ENCODE assay signal across 8 cellular contexts in genomic region chr20:62025832-62026563, GRCh38. TPM values are rescaled to one million over a fixed set of nuclear protein-coding genes. Genes with fewer than 3 reads are reported as not detected.
DNase-seq lines count a peak whose midpoint lies in the region; ATAC-seq and TF ChIP-seq lines count a peak whose summit lies in the region.

No MANE protein-coding gene starts in this region.

- intact Hi-C loops in dendritic cell treated with granulocyte-macrophage colony-stimulating factor and Interleukin-4, amounts not matched to agents 40 ng/mL and 50 ng/mL, for 4 days (cut with micrococcal nuclease), result no loop called here

- H3K4me1 Mint-ChIP-seq in dendritic cell treated with granulocyte-macrophage colony-stimulating factor and Interleukin-4, amounts not matched to agents 40 ng/mL and 50 ng/mL, for 4 days (ENCODE audit: low read depth), result peaks cover 36% of the 10 kb centered on the region

- no peaks in the 10 kb centered on the region for H3K27me3 Mint-ChIP-seq in dendritic cell treated with granulocyte-macrophage colony-stimulating factor and Interleukin-4, amounts not matched to agents 40 ng/mL and 50 ng/mL, for 4 days

- H3K36me3 Mint-ChIP-seq in dendritic cell treated with granulocyte-macrophage colony-stimulating factor and Interleukin-4, amounts not matched to agents 40 ng/mL and 50 ng/mL, for 4 days (ENCODE audit: low read depth), result peaks cover 20% of the 10 kb centered on the region

- ATAC-seq in HG03378 (IDR thresholded peaks at IDR 0.05; ENCODE audit: unreplicated experiment), result no peak
- ATAC-seq in GM21367 (IDR thresholded peaks at IDR 0.05; ENCODE audit: unreplicated experiment), result no peak

- H3K4me3 Mint-ChIP-seq in dendritic cell treated with granulocyte-macrophage colony-stimulating factor and Interleukin-4, amounts not matched to agents 40 ng/mL and 50 ng/mL, for 4 days, result no peak overlapping the region

- TF ChIP-seq CTCF in LNCaP clone FGC (IDR thresholded peaks at IDR 0.05; ENCODE audit: control insufficient read depth, extremely low read depth, insufficient read depth), result peak; percentile 47

- no peak overlapping the region for H3K4me3 ChIP-seq in LNCaP clone FGC (ENCODE audit: low read depth, low read length)

- peak overlapping the region; percentile 28 for H3K27ac Mint-ChIP-seq in dendritic cell treated with granulocyte-macrophage colony-stimulating factor and Interleukin-4, amounts not matched to agents 40 ng/mL and 50 ng/mL, for 4 days

- DNase-seq in AML-193 (lab: John Stamatoyannopoulos, UW) (peak; percentile 44 to 45), LNCaP clone FGC (ENCODE audit: low read depth) (no peak), mucosa of gallbladder (ENCODE audit: low spot score) (peak; percentile 20), OCI-M1 (lab: John Stamatoyannopoulos, UW) (no peak), DMS53 treated with DMSO at 0.1 percent for 48 hours (lab: John Stamatoyannopoulos, UW; ENCODE audit: unreplicated experiment) (no peak)

- no peaks in the 10 kb centered on the region for H3K9me3 Mint-ChIP-seq in dendritic cell treated with granulocyte-macrophage colony-stimulating factor and Interleukin-4, amounts not matched to agents 40 ng/mL and 50 ng/mL, for 4 days

RNA-seq across cellular contexts. Expression of gene TAF4, which starts 39.7 kb away (rescaled TPM):
- 26.0 TPM for total RNA-seq in mucosa of gallbladder

Comparison
In these comparisons a context has a peak if more than half of its experiments do, and no peak if none do; other contexts are left out.
1. DNase-seq: peak in AML-193 (2 of 2) and mucosa of gallbladder (single experiment); none in LNCaP clone FGC (single experiment), OCI-M1 (single experiment) and DMS53 treated with DMSO at 0.1 percent for 48 hours (single experiment).